In the genomic region with DNA sequence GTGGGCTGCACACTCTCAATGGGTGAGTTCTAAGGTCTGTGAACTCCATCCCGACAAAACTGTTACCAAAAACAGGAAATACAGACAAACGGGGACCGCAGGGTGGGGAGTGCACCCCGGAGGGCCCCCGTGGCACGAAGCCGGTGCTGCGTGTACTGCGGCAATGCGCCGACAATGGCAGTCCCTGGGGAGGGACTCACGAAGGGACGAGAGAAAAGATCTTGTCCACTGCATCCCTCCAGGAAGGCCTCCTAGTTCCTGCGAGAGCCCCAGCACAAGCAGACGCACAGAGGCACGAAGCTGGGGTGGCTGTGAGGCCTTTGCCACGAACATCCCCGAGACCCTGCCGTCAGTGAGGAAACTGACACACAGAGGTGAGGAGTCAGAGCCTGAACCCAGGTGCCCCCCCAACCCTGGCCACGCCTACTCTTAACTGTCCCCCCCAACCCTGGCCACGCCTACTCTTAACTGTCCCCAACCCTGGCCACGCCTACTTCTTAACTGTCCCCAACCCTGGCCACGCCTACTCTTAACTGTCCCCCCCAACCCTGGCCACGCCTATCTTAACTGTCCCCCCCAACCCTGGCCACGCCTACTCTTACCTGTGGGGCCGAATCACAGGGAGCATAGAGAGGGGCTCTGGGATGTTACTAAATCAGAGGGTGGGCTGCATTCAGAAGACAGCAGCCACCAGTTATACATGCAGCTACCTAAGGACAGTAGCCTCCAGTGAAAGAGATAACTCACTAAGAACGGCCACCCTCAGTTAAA, we compare ENCODE assay signal across 15 cellular contexts. TPM values are rescaled to one million over a fixed set of nuclear protein-coding genes. Genes with fewer than 3 reads are reported as not detected.
A peak's percentile ranks its signal among the peaks of the same experiment; 100 is the strongest.
DNase-seq lines count a peak whose midpoint lies in the region; ATAC-seq lines count a peak whose summit lies in the region.
"Had no signal": no experiment of that assay in that cellular context is flagged by ENCODE, and none has a peak within 500 bp of the region (broad histone marks: within the 10 kb centered on the region; RNA-seq: fewer than 3 reads in every experiment).

No MANE protein-coding gene starts in this region.

- peaks cover 2% of the 10 kb centered on the region in 2 donors for H3K36me3 Mint-ChIP-seq in activated T-cell treated with anti-CD3 and anti-CD28 coated beads, Interleukin-2, amount 50 U/mL, for 72 hours (ENCODE audit: insufficient read depth in 2 of 2)

- H3K27ac Mint-ChIP-seq in activated T-cell treated with anti-CD3 and anti-CD28 coated beads, Interleukin-2, amount 50 U/mL, for 72 hours = peak overlapping the region; percentile 54

- no peaks in the 10 kb centered on the region for H3K9me3 Mint-ChIP-seq in activated T-cell treated with anti-CD3 and anti-CD28 coated beads, Interleukin-2, amount 50 U/mL, for 72 hours

- peak overlapping the region; percentile 44 to 75 for H3K4me3 Mint-ChIP-seq in activated T-cell treated with anti-CD3 and anti-CD28 coated beads, Interleukin-2, amount 50 U/mL, for 72 hours

- ATAC-seq in activated T-cell treated with anti-CD3 and anti-CD28 coated beads, Interleukin-2, amount 50 U/mL, for 72 hours (replicated peaks in 1 of 2) = peak; percentile 6 to 52
- no peak for ATAC-seq in HG03039 (IDR thresholded peaks at IDR 0.05; ENCODE audit: unreplicated experiment)
- ATAC-seq in HG03457 (IDR thresholded peaks at IDR 0.05; ENCODE audit: unreplicated experiment) = no peak
- ATAC-seq: A549, foreskin keratinocyte had no signal

- DNase-seq in activated T-cell treated with anti-CD3 and anti-CD28 coated beads for 1 hour (ENCODE audit: low read depth) = peak; percentile 52
- no peak for DNase-seq in activated T-cell treated with anti-CD3 and anti-CD28 coated beads for 4 hours
- DNase-seq in T follicular helper cell (ENCODE audit: low read depth) = peak; percentile 51
- DNase-seq in activated T-cell treated with anti-CD3 and anti-CD28 coated beads, Interleukin-2, amount 50 U/mL, for 72 hours = peak; percentile 31 to 69
- DNase-seq in stimulated activated CD4-positive, alpha-beta T cell treated with anti-CD3 and anti-CD28 coated beads, Interleukin-4, amount 100 ng/mL, for 4 hours = peak; percentile 24 to 47
- DNase-seq in RKO (ENCODE audit: low spot score) = no peak
- DNase-seq: foreskin keratinocyte, NCI-H510A, retina, SHP77 treated with DMSO at 0.1 percent for 48 hours, transverse colon had no signal

- H3K4me1 Mint-ChIP-seq in activated T-cell treated with anti-CD3 and anti-CD28 coated beads, Interleukin-2, amount 50 U/mL, for 72 hours (ENCODE audit: low read depth) = peaks cover 18% of the 10 kb centered on the region

- H3K27me3 Mint-ChIP-seq in activated T-cell treated with anti-CD3 and anti-CD28 coated beads, Interleukin-2, amount 50 U/mL, for 72 hours (ENCODE audit: low read depth) = no peaks in the 10 kb centered on the region

RNA-seq across cellular contexts. Expression of gene MED16, which starts 4.2 kb away (rescaled TPM):
- total RNA-seq in activated T-cell treated with anti-CD3 and anti-CD28 coated beads, Interleukin-2, amount 50 U/mL, for 72 hours = 10 to 100 TPM; 59.8 to 62.2 TPM

RNA-seq across cellular contexts. Expression of gene RNU6-9, which starts 4.5 kb away (rescaled TPM):
- not detected for total RNA-seq in activated T-cell treated with anti-CD3 and anti-CD28 coated beads, Interleukin-2, amount 50 U/mL, for 72 hours
- total RNA-seq: astrocyte, foreskin keratinocyte, transverse colon had no signal

RNA-seq across cellular contexts. Expression of gene R3HDM4, which starts 24.2 kb away (rescaled TPM):
- 100 to 1,000 TPM; 109 to 126 TPM for total RNA-seq in activated T-cell treated with anti-CD3 and anti-CD28 coated beads, Interleukin-2, amount 50 U/mL, for 72 hours

RNA-seq across cellular contexts. Expression of gene KISS1R, which starts 28.3 kb away (rescaled TPM):
- total RNA-seq in activated T-cell treated with anti-CD3 and anti-CD28 coated beads, Interleukin-2, amount 50 U/mL, for 72 hours = 1 to 10 TPM; 1.0 to 3.6 TPM
- total RNA-seq: astrocyte, foreskin keratinocyte, transverse colon had no signal

RNA-seq across cellular contexts. Expression of gene CFD, which starts 29.3 kb away (rescaled TPM):
- total RNA-seq in activated T-cell treated with anti-CD3 and anti-CD28 coated beads, Interleukin-2, amount 50 U/mL, for 72 hours = 1 to 10 TPM; 2.1 to 3.1 TPM

Comparison
In these comparisons a context has a peak if more than half of its experiments do, and no peak if none do; other contexts are left out.
1. DNase-seq: peak in activated T-cell treated with anti-CD3 and anti-CD28 coated beads for 1 hour (single experiment), T follicular helper cell (single experiment), activated T-cell treated with anti-CD3 and anti-CD28 coated beads, Interleukin-2, amount 50 U/mL, for 72 hours (2 of 2) and stimulated activated CD4-positive, alpha-beta T cell treated with anti-CD3 and anti-CD28 coated beads, Interleukin-4, amount 100 ng/mL, for 4 hours (2 of 2); none in activated T-cell treated with anti-CD3 and anti-CD28 coated beads for 4 hours (single experiment) and RKO (single experiment).
2. ATAC-seq: peak in activated T-cell treated with anti-CD3 and anti-CD28 coated beads, Interleukin-2, amount 50 U/mL, for 72 hours (2 of 2); none in HG03039 (single experiment) and HG03457 (single experiment).